Comparison of ENCODE assay signal across 8 cellular contexts in genomic region chr7:74092964-74093339, GRCh38. TPM values are rescaled to one million over a fixed set of nuclear protein-coding genes. Genes with fewer than 3 reads are reported as not detected.
DNase-seq lines count a peak whose midpoint lies in the region; ATAC-seq and TF ChIP-seq lines count a peak whose summit lies in the region.

No MANE protein-coding gene starts in this region.

- POLR2A ChIA-PET in activated naive CD8-positive, alpha-beta T cell treated with anti-CD3 and anti-CD28 coated beads, Interleukin-2, amount 10 ng/mL, durations not matched to agents 7 days and 5 days (lab: Charles Lee): interaction anchor here (0.9 to 4.0 kb wide), 4 partner anchors 11 to 84 kb away, joined by 3 to 49 read pairs (median 10); partner anchors contain the start of genes EIF4H and LIMK1

- DNase-seq in GM19238 (ENCODE audit: insufficient read length, low spot score): peak; percentile 86
- peak; percentile 45 for DNase-seq in activated naive CD8-positive, alpha-beta T cell treated with anti-CD3 and anti-CD28 coated beads, Interleukin-2, amount 10 ng/mL, durations not matched to agents 7 days and 5 days
- peak; percentile 42 for DNase-seq in lung (ENCODE audit: low spot score)
- DNase-seq in stimulated activated naive CD4-positive, alpha-beta T cell treated with Interleukin-2 at 50 U/mL for 16 hours (lab: John Stamatoyannopoulos, UW): no peak
- DNase-seq in amniotic stem cell (lab: John Stamatoyannopoulos, UW): no peak
- DNase-seq in cortex of kidney (lab: John Stamatoyannopoulos, UW): no peak

- H3K4me1 ChIP-seq in BLaER1 treated with 17β-estradiol and CSF1 and Interleukin-3, amounts not matched to agents 10 nM and 100 nM: peaks cover 48 to 85% (median 67%) of the 10 kb centered on the region in 10 experiments
- H3K4me1 ChIP-seq in lung (ENCODE audit: control insufficient read depth in 2 of 2, insufficient read depth in 2 of 2, low read length in 2 of 2): peaks cover 0 to 23% of the 10 kb centered on the region in 2 donors

- H4K20me1 ChIP-seq in BLaER1 treated with 17β-estradiol and CSF1 and Interleukin-3, amounts not matched to agents 10 nM and 100 nM: peaks cover 0 to 21% (median 0%) of the 10 kb centered on the region in 11 experiments; a peak in 5 of 22 replicates

- no peaks in the 10 kb centered on the region for H3K27me3 Mint-ChIP-seq in activated naive CD8-positive, alpha-beta T cell treated with anti-CD3 and anti-CD28 coated beads, Interleukin-2, amount 10 ng/mL, durations not matched to agents 7 days and 5 days

- no peak for TF ChIP-seq CTCF in lung (IDR thresholded peaks at IDR 0.05; ENCODE audit: control extremely low read depth, extremely low read depth)

- WGBS in lung, 2 donors: 24 to 42% methylated on average over 10 of the region's 10 CpGs

- H3K36me3 Mint-ChIP-seq in activated naive CD8-positive, alpha-beta T cell treated with anti-CD3 and anti-CD28 coated beads, Interleukin-2, amount 10 ng/mL, durations not matched to agents 7 days and 5 days: peaks cover 16% of the 10 kb centered on the region

- H3K4me3 Mint-ChIP-seq in activated naive CD8-positive, alpha-beta T cell treated with anti-CD3 and anti-CD28 coated beads, Interleukin-2, amount 10 ng/mL, durations not matched to agents 7 days and 5 days: peak overlapping the region; percentile 91

- H3K9me3 Mint-ChIP-seq in activated naive CD8-positive, alpha-beta T cell treated with anti-CD3 and anti-CD28 coated beads, Interleukin-2, amount 10 ng/mL, durations not matched to agents 7 days and 5 days: peaks cover 2% of the 10 kb centered on the region

- peak overlapping the region; percentile 75 to 89 (median 81) for H3K9ac ChIP-seq in BLaER1 treated with 17β-estradiol and CSF1 and Interleukin-3, amounts not matched to agents 10 nM and 100 nM

- H3K4me1 Mint-ChIP-seq in activated naive CD8-positive, alpha-beta T cell treated with anti-CD3 and anti-CD28 coated beads, Interleukin-2, amount 10 ng/mL, durations not matched to agents 7 days and 5 days: peaks cover 22% of the 10 kb centered on the region

- peak overlapping the region; percentile 97 for H3K27ac Mint-ChIP-seq in activated naive CD8-positive, alpha-beta T cell treated with anti-CD3 and anti-CD28 coated beads, Interleukin-2, amount 10 ng/mL, durations not matched to agents 7 days and 5 days

- H3K36me3 ChIP-seq in BLaER1 treated with 17β-estradiol and CSF1 and Interleukin-3, amounts not matched to agents 10 nM and 100 nM: peaks cover 23 to 43% (median 36%) of the 10 kb centered on the region in 11 experiments
- peaks cover 0 to 6% of the 10 kb centered on the region in 2 donors for H3K36me3 ChIP-seq in lung (ENCODE audit: control insufficient read depth in 2 of 2, insufficient read depth in 2 of 2, low read length in 2 of 2)

- H3K27ac ChIP-seq in BLaER1 treated with 17β-estradiol and CSF1 and Interleukin-3, amounts not matched to agents 10 nM and 100 nM: peak overlapping the region; percentile 59 to 98 (median 85); a peak in 21 of 22 replicates
- peak overlapping the region in 1 of 2 donors; percentile 85 for H3K27ac ChIP-seq in lung (ENCODE audit: low read depth in 1 of 2, low read length in 1 of 2)

- ATAC-seq in HG03135 (IDR thresholded peaks at IDR 0.05; ENCODE audit: unreplicated experiment) (peak; percentile 41), lung (ENCODE audit: insufficient read depth, low FRiP score) (peak; percentile 44)
- ATAC-seq in activated naive CD8-positive, alpha-beta T cell treated with anti-CD3 and anti-CD28 coated beads, Interleukin-2, amount 10 ng/mL, durations not matched to agents 7 days and 5 days (ENCODE audit: low read depth): no peak

- peak overlapping the region; percentile 95 to 100 (median 99) for H3K4me2 ChIP-seq in BLaER1 treated with 17β-estradiol and CSF1 and Interleukin-3, amounts not matched to agents 10 nM and 100 nM

- no peaks in the 10 kb centered on the region for H3K27me3 ChIP-seq in BLaER1 treated with 17β-estradiol and CSF1 and Interleukin-3, amounts not matched to agents 10 nM and 100 nM
- no peaks in the 10 kb centered on the region for H3K27me3 ChIP-seq in lung (ENCODE audit: control insufficient read depth, insufficient read depth)

- peaks cover 0 to 16% (median 14%) of the 10 kb centered on the region in 11 experiments; a peak in 18 of 22 replicates for H3K9me3 ChIP-seq in BLaER1 treated with 17β-estradiol and CSF1 and Interleukin-3, amounts not matched to agents 10 nM and 100 nM (replicated peaks in 1 of 11)
- H3K9me3 ChIP-seq in lung (ENCODE audit: control insufficient read depth in 2 of 2, insufficient read depth in 1 of 2, low read length in 1 of 2): no peaks in the 10 kb centered on the region

- peak overlapping the region; percentile 53 to 81 (median 65) for H3K4me3 ChIP-seq in BLaER1 treated with 17β-estradiol and CSF1 and Interleukin-3, amounts not matched to agents 10 nM and 100 nM
- H3K4me3 ChIP-seq in lung: no peak overlapping the region

RNA-seq across cellular contexts. Expression of gene LIMK1, which starts 9.3 kb away (rescaled TPM):
- 10 to 100 TPM; 33.3 to 36.2 TPM for total RNA-seq in activated naive CD8-positive, alpha-beta T cell treated with anti-CD3 and anti-CD28 coated beads, Interleukin-2, amount 10 ng/mL, durations not matched to agents 7 days and 5 days
- 10 to 100 TPM; 11.2 to 41.0 TPM for total RNA-seq in lung
- 10 to 100 TPM; 14.0 to 20.5 TPM for polyA plus RNA-seq in lung

Comparison
In these comparisons a context has a peak if more than half of its experiments do, and no peak if none do; other contexts are left out.
1. DNase-seq: peak in GM19238 (single experiment), activated naive CD8-positive, alpha-beta T cell treated with anti-CD3 and anti-CD28 coated beads, Interleukin-2, amount 10 ng/mL, durations not matched to agents 7 days and 5 days (single experiment) and lung (single experiment); none in stimulated activated naive CD4-positive, alpha-beta T cell treated with Interleukin-2 at 50 U/mL for 16 hours (single experiment), amniotic stem cell (single experiment) and cortex of kidney (single experiment).